12 cellular contexts compared by ENCODE assay signal in the genomic region with DNA sequence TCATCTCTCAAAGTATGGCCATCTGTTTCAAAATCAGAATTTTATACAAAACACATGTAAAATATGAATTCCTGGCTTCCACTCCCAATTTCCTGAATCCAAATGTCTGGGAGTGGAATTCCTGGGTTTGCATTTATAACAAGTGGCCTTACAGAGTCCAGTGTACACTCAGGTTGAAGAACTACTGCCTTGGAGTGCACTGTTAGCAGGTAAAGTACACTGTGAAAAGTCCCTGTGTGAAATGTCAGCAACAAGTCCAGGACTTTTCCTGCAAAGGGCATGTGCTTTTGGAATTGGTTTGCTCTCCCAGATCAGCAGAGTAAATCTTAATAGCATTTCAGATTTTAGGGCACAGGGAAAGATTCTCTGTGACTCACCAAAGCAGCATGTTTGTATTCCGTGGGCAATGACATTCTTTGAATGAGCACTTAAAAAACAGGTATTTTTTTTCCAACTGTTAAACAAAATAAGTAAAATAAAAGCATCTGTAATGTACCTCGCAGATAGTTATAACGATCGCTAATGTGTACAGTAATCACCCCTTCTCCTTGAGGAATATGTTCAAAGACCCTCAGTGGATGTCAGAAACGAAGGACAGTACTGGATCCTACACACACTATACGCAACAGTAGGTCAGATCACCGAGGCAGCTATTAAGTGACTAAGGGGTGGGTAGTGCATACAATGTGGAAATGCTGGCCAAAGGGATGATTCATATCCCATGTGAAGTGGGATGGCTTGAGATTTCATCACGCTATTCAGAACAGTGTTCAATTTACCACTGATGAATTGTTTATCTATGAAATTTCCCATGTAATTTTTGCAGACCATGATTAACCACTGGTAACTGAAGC. TPM values are rescaled to one million over a fixed set of nuclear protein-coding genes. Genes with fewer than 3 reads are reported as not detected.
A peak's percentile ranks its signal among the peaks of the same experiment; 100 is the strongest.
DNase-seq lines count a peak whose midpoint lies in the region; ATAC-seq and TF ChIP-seq lines count a peak whose summit lies in the region.
"Had no signal": no experiment of that assay in that cellular context is flagged by ENCODE, and none has a peak within 500 bp of the region (broad histone marks: within the 10 kb centered on the region; RNA-seq: fewer than 3 reads in every experiment).

No MANE protein-coding gene starts in this region.

- CTCF ChIA-PET in HEK293 (lab: Yijun Ruan, JAX), result interaction anchor here (1.0 kb wide), 1 partner anchor 18 kb away, joined by 5 read pairs; no protein-coding TSS in a partner anchor

- H3K4me1 ChIP-seq in HEK293 (ENCODE audit: control insufficient read depth, insufficient read depth, low read length) (no peaks in the 10 kb centered on the region), SJCRH30 (no peaks in the 10 kb centered on the region)
- H3K4me1 ChIP-seq: prostate gland had no signal

- DNase-seq in SJCRH30, result peak; percentile 12 to 36
- DNase-seq in fibroblast of peridontal ligament (ENCODE audit: extremely low read depth), result peak; percentile 99
- DNase-seq in stimulated activated effector memory CD8-positive, alpha-beta T cell treated with anti-CD3 and anti-CD28 coated beads, Interleukin-12 subunit alpha, Interleukin-12 subunit beta, amount 100 ng/mL, for 72 hours (ENCODE audit: low spot score in 2 of 2), result no peak
- no peak for DNase-seq in CD14-positive monocyte (ENCODE audit: low spot score)
- DNase-seq in dorsolateral prefrontal cortex, result no peak
- DNase-seq in endothelial cell (ENCODE audit: low spot score), result no peak
- DNase-seq: activated naive CD8-positive, alpha-beta T cell treated with anti-CD3 and anti-CD28 coated beads for 36 hours; hypothalamus; NCI-H1694 had no signal

- peak; percentile 35 for ATAC-seq in stimulated activated effector memory CD8-positive, alpha-beta T cell treated with anti-CD3 and anti-CD28 coated beads, Interleukin-12 subunit alpha, Interleukin-12 subunit beta, amount 100 ng/mL, for 72 hours
- no peak for ATAC-seq in GM19455 (IDR thresholded peaks at IDR 0.05; ENCODE audit: unreplicated experiment)

- intact Hi-C loops in CD14-positive monocyte (cut with micrococcal nuclease), result no loop called here
- intact Hi-C loops in dorsolateral prefrontal cortex (cut with DNase I), result no loop called here

- H3K36me3 Mint-ChIP-seq in stimulated activated effector memory CD8-positive, alpha-beta T cell treated with anti-CD3 and anti-CD28 coated beads, Interleukin-12 subunit alpha, Interleukin-12 subunit beta, amount 100 ng/mL, for 72 hours, result no peaks in the 10 kb centered on the region
- H3K36me3 Mint-ChIP-seq in CD14-positive monocyte (no peaks in the 10 kb centered on the region), endothelial cell (ENCODE audit: low read depth, unreplicated experiment) (no peaks in the 10 kb centered on the region)
- H3K36me3 Mint-ChIP-seq: activated naive CD8-positive, alpha-beta T cell treated with anti-CD3 and anti-CD28 coated beads for 36 hours had no signal

- H3K27ac ChIP-seq in HEK293 (ENCODE audit: extremely low read depth, low read depth, low read length), result no peak overlapping the region
- no peak overlapping the region for H3K27ac ChIP-seq in SJCRH30
- no peak overlapping the region for H3K27ac ChIP-seq in dorsolateral prefrontal cortex
- H3K27ac ChIP-seq: prostate gland had no signal

- H3K4me3 Mint-ChIP-seq in stimulated activated effector memory CD8-positive, alpha-beta T cell treated with anti-CD3 and anti-CD28 coated beads, Interleukin-12 subunit alpha, Interleukin-12 subunit beta, amount 100 ng/mL, for 72 hours, result no peak overlapping the region
- H3K4me3 Mint-ChIP-seq in CD14-positive monocyte (no peak overlapping the region), endothelial cell (ENCODE audit: unreplicated experiment) (no peak overlapping the region)
- H3K4me3 Mint-ChIP-seq: activated naive CD8-positive, alpha-beta T cell treated with anti-CD3 and anti-CD28 coated beads for 36 hours had no signal

- H3K27me3 ChIP-seq in SJCRH30 (no peaks in the 10 kb centered on the region), dorsolateral prefrontal cortex (no peaks in the 10 kb centered on the region)

- H3K9me3 Mint-ChIP-seq in stimulated activated effector memory CD8-positive, alpha-beta T cell treated with anti-CD3 and anti-CD28 coated beads, Interleukin-12 subunit alpha, Interleukin-12 subunit beta, amount 100 ng/mL, for 72 hours, result no peaks in the 10 kb centered on the region
- H3K9me3 Mint-ChIP-seq in CD14-positive monocyte (no peaks in the 10 kb centered on the region), endothelial cell (ENCODE audit: unreplicated experiment) (no peaks in the 10 kb centered on the region)
- H3K9me3 Mint-ChIP-seq: activated naive CD8-positive, alpha-beta T cell treated with anti-CD3 and anti-CD28 coated beads for 36 hours had no signal

- no peaks in the 10 kb centered on the region for H3K4me1 Mint-ChIP-seq in stimulated activated effector memory CD8-positive, alpha-beta T cell treated with anti-CD3 and anti-CD28 coated beads, Interleukin-12 subunit alpha, Interleukin-12 subunit beta, amount 100 ng/mL, for 72 hours
- H3K4me1 Mint-ChIP-seq in CD14-positive monocyte (no peaks in the 10 kb centered on the region), endothelial cell (ENCODE audit: unreplicated experiment) (no peaks in the 10 kb centered on the region)
- H3K4me1 Mint-ChIP-seq: activated naive CD8-positive, alpha-beta T cell treated with anti-CD3 and anti-CD28 coated beads for 36 hours had no signal

- H3K9me3 ChIP-seq in HEK293 (ENCODE audit: control insufficient read depth, insufficient read depth, low read depth, low read length) (no peaks in the 10 kb centered on the region), SJCRH30 (replicated peaks) (no peaks in the 10 kb centered on the region)
- H3K9me3 ChIP-seq: prostate gland had no signal

- no peak overlapping the region for H3K4me3 ChIP-seq in HEK293 (ENCODE audit: low read depth, low read length)
- H3K4me3 ChIP-seq in SJCRH30, result no peak overlapping the region
- no peak overlapping the region for H3K4me3 ChIP-seq in dorsolateral prefrontal cortex
- H3K4me3 ChIP-seq: prostate gland had no signal

- TF ChIP-seq CTCF in HEK293 (tag by site-specific recombination; IDR thresholded peaks at IDR 0.05) (no peak), CD14-positive monocyte (IDR thresholded peaks at IDR 0.05) (no peak), dorsolateral prefrontal cortex (IDR thresholded peaks at IDR 0.05 in 54 of 56, conservative IDR thresholded peaks at IDR 0.05 in 2 of 56; ENCODE audit: low read depth in 1 of 56, partially characterized antibody in 56 of 56) (no peak), endothelial cell (IDR thresholded peaks at IDR 0.05; ENCODE audit: unreplicated experiment) (no peak)

- POLR2A ChIA-PET in HEK293 (lab: Yijun Ruan, JAX), result no interaction called here

- H3K36me3 ChIP-seq in HEK293 (ENCODE audit: control insufficient read depth in 2 of 2, insufficient read depth in 1 of 2, low read length in 2 of 2) (no peaks in the 10 kb centered on the region), SJCRH30 (no peaks in the 10 kb centered on the region)
- H3K36me3 ChIP-seq: prostate gland had no signal

- peaks cover 0 to 3% (median 1%) of the 10 kb centered on the region in 3 donors for H3K27me3 Mint-ChIP-seq in CD14-positive monocyte (ENCODE audit: low read depth in 3 of 3)
- H3K27me3 Mint-ChIP-seq in endothelial cell (ENCODE audit: unreplicated experiment), result no peaks in the 10 kb centered on the region
- H3K27me3 Mint-ChIP-seq: activated naive CD8-positive, alpha-beta T cell treated with anti-CD3 and anti-CD28 coated beads for 36 hours had no signal

- H3K27ac Mint-ChIP-seq in stimulated activated effector memory CD8-positive, alpha-beta T cell treated with anti-CD3 and anti-CD28 coated beads, Interleukin-12 subunit alpha, Interleukin-12 subunit beta, amount 100 ng/mL, for 72 hours, result no peak overlapping the region
- H3K27ac Mint-ChIP-seq in CD14-positive monocyte, result no peak overlapping the region
- no peak overlapping the region for H3K27ac Mint-ChIP-seq in endothelial cell (ENCODE audit: unreplicated experiment)
- H3K27ac Mint-ChIP-seq: activated naive CD8-positive, alpha-beta T cell treated with anti-CD3 and anti-CD28 coated beads for 36 hours had no signal

TF ChIP-seq in HEK293, 187 proteins besides CTCF, POLR2A, EP300 and RAD21:
- TF ChIP-seq, protein P1, sequence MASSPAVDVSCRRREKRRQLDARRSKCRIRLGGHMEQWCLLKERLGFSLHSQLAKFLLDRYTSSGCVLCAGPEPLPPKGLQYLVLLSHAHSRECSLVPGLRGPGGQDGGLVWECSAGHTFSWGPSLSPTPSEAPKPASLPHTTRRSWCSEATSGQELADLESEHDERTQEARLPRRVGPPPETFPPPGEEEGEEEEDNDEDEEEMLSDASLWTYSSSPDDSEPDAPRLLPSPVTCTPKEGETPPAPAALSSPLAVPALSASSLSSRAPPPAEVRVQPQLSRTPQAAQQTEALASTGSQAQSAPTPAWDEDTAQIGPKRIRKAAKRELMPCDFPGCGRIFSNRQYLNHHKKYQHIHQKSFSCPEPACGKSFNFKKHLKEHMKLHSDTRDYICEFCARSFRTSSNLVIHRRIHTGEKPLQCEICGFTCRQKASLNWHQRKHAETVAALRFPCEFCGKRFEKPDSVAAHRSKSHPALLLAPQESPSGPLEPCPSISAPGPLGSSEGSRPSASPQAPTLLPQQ (tag by site-specific recombination; IDR thresholded peaks at IDR 0.05), result 0 out of 2 replicates have a peak, but pooled peaks have one; percentile 44
- TF ChIP-seq SCRT2 (tag by site-specific recombination; IDR thresholded peaks at IDR 0.05) (0 out of 2 replicates have a peak, but pooled peaks have one; percentile 42), ZNF366 (tag by site-specific recombination; conservative IDR thresholded peaks at IDR 0.05) (no peak), ZNF521 (tag by site-specific recombination; IDR thresholded peaks at IDR 0.05) (no peak), ZNF660 (tag by site-specific recombination; IDR thresholded peaks at IDR 0.05) (0 out of 2 replicates have a peak, but pooled peaks have one; percentile 17), OVOL3 (tag by site-specific recombination; IDR thresholded peaks at IDR 0.05) (no peak), SCRT1 (tag by site-specific recombination; IDR thresholded peaks at IDR 0.05; ENCODE audit: borderline replicate concordance) (no peak), ZFP69B (tag by site-specific recombination; IDR thresholded peaks at IDR 0.05) (peak; percentile 43; the same call in 1 of the 2 replicates), ZFHX2 (tag by site-specific recombination; conservative IDR thresholded peaks at IDR 0.05) (0 out of 2 replicates have a peak, but pooled peaks have one; percentile 16), SP7 (tag by site-specific recombination; IDR thresholded peaks at IDR 0.05) (peak; percentile 26; the same call in 1 of the 2 replicates)

RNA-seq across cellular contexts. Expression of a gene that starts 1.9 kb away (rescaled TPM):
- total RNA-seq in SJCRH30 (2014; rRNA removed; shearing (Covaris generic)), result not detected in 2 replicates
- not detected for polyA plus RNA-seq in CD14-positive monocyte
- total RNA-seq in dorsolateral prefrontal cortex, result 1 to 10 TPM in 71 of 120 experiments, under 1 TPM in 47, not detected in 2; 0.19 to 5.1 (median 1.3) TPM
- not detected for total RNA-seq in endothelial cell (ENCODE audit: unreplicated experiment)
- total RNA-seq: activated naive CD8-positive, alpha-beta T cell treated with anti-CD3 and anti-CD28 coated beads for 36 hours had no signal

Comparison
In these comparisons a context has a peak if more than half of its experiments do, and no peak if none do; other contexts are left out.
1. DNase-seq: peak in SJCRH30 (2 of 2) and fibroblast of peridontal ligament (single experiment); none in stimulated activated effector memory CD8-positive, alpha-beta T cell treated with anti-CD3 and anti-CD28 coated beads, Interleukin-12 subunit alpha, Interleukin-12 subunit beta, amount 100 ng/mL, for 72 hours (0 of 2), CD14-positive monocyte (single experiment), dorsolateral prefrontal cortex (0 of 10) and endothelial cell (single experiment).